8 cellular contexts compared by ENCODE assay signal in the genomic region with DNA sequence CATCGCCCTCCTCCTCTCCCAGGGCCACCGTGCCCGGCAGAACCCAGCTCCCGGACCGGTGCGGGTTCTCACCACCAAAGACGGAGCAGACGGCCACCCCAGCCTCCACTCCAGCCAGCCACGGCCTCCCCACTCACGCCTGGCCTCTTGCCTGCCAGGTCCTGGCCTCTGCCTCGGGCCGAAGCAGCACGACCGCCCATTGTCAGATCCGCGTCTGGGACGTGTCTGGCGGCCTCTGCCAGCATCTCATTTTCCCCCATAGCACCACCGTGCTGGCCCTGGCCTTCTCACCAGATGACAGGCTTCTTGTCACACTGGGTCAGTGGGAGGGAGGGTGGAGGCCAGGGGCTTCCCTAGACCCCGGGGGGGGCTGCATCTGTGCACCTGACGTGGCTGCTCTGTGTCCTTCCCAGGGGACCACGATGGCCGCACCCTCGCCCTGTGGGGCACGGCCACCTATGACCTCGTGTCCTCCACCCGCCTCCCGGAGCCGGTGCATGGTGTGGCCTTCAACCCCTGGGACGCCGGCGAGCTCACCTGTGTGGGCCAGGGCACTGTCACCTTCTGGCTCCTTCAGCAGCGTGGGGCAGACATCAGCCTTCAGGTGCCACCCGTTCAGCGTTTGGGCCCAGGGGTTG. TPM values are rescaled to one million over a fixed set of nuclear protein-coding genes. Genes with fewer than 3 reads are reported as not detected.
DNase-seq lines count a peak whose midpoint lies in the region; ATAC-seq, FAIRE-seq and TF ChIP-seq lines count a peak whose summit lies in the region.

No MANE protein-coding gene starts in this region.

- no peaks in the 10 kb centered on the region for H3K27me3 ChIP-seq in Peyer's patch
- H3K27me3 ChIP-seq in right atrium auricular region = no peaks in the 10 kb centered on the region

- H3K9me3 ChIP-seq in Peyer's patch (no peaks in the 10 kb centered on the region), right atrium auricular region (no peaks in the 10 kb centered on the region)

- peaks cover 0 to 14% (median 6%) of the 10 kb centered on the region in 4 donors for H3K4me1 ChIP-seq in Peyer's patch
- peaks cover 0 to 14% of the 10 kb centered on the region in 2 donors for H3K4me1 ChIP-seq in right atrium auricular region

- no peak for FAIRE-seq in RCC 7860 (lab: Jason Lieb, UNC)

- no peak overlapping the region for H3K27ac Mint-ChIP-seq in activated naive CD4-positive, alpha-beta T cell treated with anti-CD3 and anti-CD28 coated beads, Interleukin-2, amount 50 U/mL, for 72 hours

- H3K36me3 Mint-ChIP-seq in activated naive CD4-positive, alpha-beta T cell treated with anti-CD3 and anti-CD28 coated beads, Interleukin-2, amount 50 U/mL, for 72 hours = no peaks in the 10 kb centered on the region

- peak in 2 of 6 experiments; percentile 11 to 24 for TF ChIP-seq CTCF in Peyer's patch (IDR thresholded peaks at IDR 0.05)
- no peak for TF ChIP-seq CTCF in right atrium auricular region (IDR thresholded peaks at IDR 0.05)

- ATAC-seq in activated naive CD4-positive, alpha-beta T cell treated with anti-CD3 and anti-CD28 coated beads, Interleukin-2, amount 50 U/mL, for 72 hours = peak; percentile 4 to 7
- ATAC-seq in HG03442 (IDR thresholded peaks at IDR 0.05; ENCODE audit: unreplicated experiment) = no peak

- TF ChIP-seq POLR2A in Peyer's patch (IDR thresholded peaks at IDR 0.05) = no peak

- H3K27ac ChIP-seq in Peyer's patch = peak overlapping the region in 3 of 4 donors; percentile 28 to 76 (median 64)
- H3K27ac ChIP-seq in right atrium auricular region = peak overlapping the region; percentile 39 to 72
- H3K27ac ChIP-seq in substantia nigra (ENCODE audit: low read depth, low read length, poor library complexity, severe bottlenecking) = peak overlapping the region; percentile 59

- H3K4me3 ChIP-seq in Peyer's patch (peak overlapping the region in 2 of 4 donors; percentile 27 to 40), right atrium auricular region (peak overlapping the region in 1 of 2 donors; percentile 25)

- DNase-seq in activated naive CD4-positive, alpha-beta T cell treated with anti-CD3 and anti-CD28 coated beads, Interleukin-2, amount 50 U/mL, for 72 hours (ENCODE audit: low spot score in 2 of 2) = no peak
- DNase-seq in activated naive CD4-positive, alpha-beta T cell treated with Interleukin-2 at 50 U/mL for 16 hours = no peak
- DNase-seq in Peyer's patch (peak in 1 of 3 donors; percentile 59), right atrium auricular region (ENCODE audit: low spot score) (no peak), substantia nigra (lab: John Stamatoyannopoulos, UW) (peak in 2 of 49 donors; percentile 56 to 68), hypothalamus (lab: John Stamatoyannopoulos, UW) (no peak), RCC 7860 (ENCODE audit: low spot score) (no peak)

- no peaks in the 10 kb centered on the region for H3K9me3 Mint-ChIP-seq in activated naive CD4-positive, alpha-beta T cell treated with anti-CD3 and anti-CD28 coated beads, Interleukin-2, amount 50 U/mL, for 72 hours

- H3K36me3 ChIP-seq in Peyer's patch (peaks cover 0 to 11% (median 0%) of the 10 kb centered on the region in 3 donors), right atrium auricular region (no peaks in the 10 kb centered on the region)

RNA-seq across cellular contexts. Expression of a gene that starts 6.6 kb away (rescaled TPM):
- total RNA-seq in activated naive CD4-positive, alpha-beta T cell treated with anti-CD3 and anti-CD28 coated beads, Interleukin-2, amount 50 U/mL, for 72 hours = 100 to 1,000 TPM; 112 to 118 TPM
- 100 to 1,000 TPM; 110 to 416 (median 239) TPM for total RNA-seq in Peyer's patch
- total RNA-seq in right atrium auricular region = 10 to 100 TPM; 37.8 to 42.8 TPM

RNA-seq across cellular contexts. Expression of a gene that starts 12.1 kb away (rescaled TPM):
- total RNA-seq in activated naive CD4-positive, alpha-beta T cell treated with anti-CD3 and anti-CD28 coated beads, Interleukin-2, amount 50 U/mL, for 72 hours = 100 to 1,000 TPM in 1 of 2 donors, 10 to 100 TPM in 1; 36.1 to 101 TPM
- total RNA-seq in Peyer's patch = 100 to 1,000 TPM in 2 of 4 donors, 10 to 100 TPM in 2; 29.8 to 154 (median 73.6) TPM
- 1 to 10 TPM; 3.0 to 5.7 TPM for total RNA-seq in right atrium auricular region

RNA-seq across cellular contexts. Expression of a gene that starts 14.2 kb away (rescaled TPM):
- 1 to 10 TPM; 1.3 to 4.6 TPM for total RNA-seq in activated naive CD4-positive, alpha-beta T cell treated with anti-CD3 and anti-CD28 coated beads, Interleukin-2, amount 50 U/mL, for 72 hours
- total RNA-seq in Peyer's patch = 10 to 100 TPM in 2 of 4 donors, 1 to 10 TPM in 2; 4.1 to 13.6 (median 9.9) TPM
- 1 to 10 TPM in 1 of 2 donors, under 1 TPM in 1; 0.67 to 1.3 TPM for total RNA-seq in right atrium auricular region

RNA-seq across cellular contexts. Expression of a gene that starts 18.9 kb away (rescaled TPM):
- total RNA-seq in activated naive CD4-positive, alpha-beta T cell treated with anti-CD3 and anti-CD28 coated beads, Interleukin-2, amount 50 U/mL, for 72 hours = 10 to 100 TPM; 61.2 to 69.9 TPM
- 100 to 1,000 TPM in 3 of 4 donors, 10 to 100 TPM in 1; 96.0 to 291 (median 107) TPM for total RNA-seq in Peyer's patch
- total RNA-seq in right atrium auricular region = 100 to 1,000 TPM; 135 to 186 TPM

RNA-seq across cellular contexts. Expression of a gene that starts 19.7 kb away (rescaled TPM):
- 10 to 100 TPM; 33.7 to 52.0 TPM for total RNA-seq in activated naive CD4-positive, alpha-beta T cell treated with anti-CD3 and anti-CD28 coated beads, Interleukin-2, amount 50 U/mL, for 72 hours
- total RNA-seq in Peyer's patch = 100 to 1,000 TPM; 114 to 260 (median 222) TPM
- total RNA-seq in right atrium auricular region = 100 to 1,000 TPM; 110 to 121 TPM

Comparison
In these comparisons a context has a peak if more than half of its experiments do, and no peak if none do; other contexts are left out.
1. RNA of a gene that starts 12.1 kb away (total RNA-seq): 29.8 to 154 TPM in Peyer's patch and 36.1 to 101 TPM in activated naive CD4-positive, alpha-beta T cell treated with anti-CD3 and anti-CD28 coated beads, Interleukin-2, amount 50 U/mL, for 72 hours; 3.0 to 5.7 TPM in right atrium auricular region; every median in the first group is over 4 times any median in the second.
2. Peak in every context shown above with its lines, with median percentiles within 50 percentile points of each other: H3K27ac ChIP-seq.